Comparison of ENCODE assay signal across 24 cellular contexts in genomic region chr1:44534771-44535170, GRCh38.
"Had no signal": no experiment of that assay in that cellular context is flagged by ENCODE, and none has a peak within 500 bp of the region (broad histone marks: within the 10 kb centered on the region; RNA-seq: fewer than 3 reads in every experiment).

No MANE protein-coding gene starts in this region.

- H3K27ac Mint-ChIP-seq: activated CD8-positive, alpha-beta T cell treated with anti-CD3 and anti-CD28 coated beads, Interleukin-2, amount 10 ng/mL, durations not matched to agents 7 days and 5 days had no signal

- H3K9me3 ChIP-seq: ascending aorta, body of pancreas, MG63, Peyer's patch, SK-N-SH had no signal

- H3K4me1 ChIP-seq: ascending aorta, body of pancreas, SJCRH30 had no signal

- H3K27me3 ChIP-seq: ascending aorta, body of pancreas, MG63, Peyer's patch had no signal

- H3K4me3 Mint-ChIP-seq: activated CD8-positive, alpha-beta T cell treated with anti-CD3 and anti-CD28 coated beads, Interleukin-2, amount 10 ng/mL, durations not matched to agents 7 days and 5 days had no signal

- ATAC-seq: activated CD8-positive, alpha-beta T cell treated with anti-CD3 and anti-CD28 coated beads, Interleukin-2, amount 10 ng/mL, durations not matched to agents 7 days and 5 days; body of pancreas had no signal

- H3K4me3 ChIP-seq: ascending aorta, body of pancreas, MG63, Peyer's patch, SJCRH30 had no signal

- H3K36me3 ChIP-seq: ascending aorta, MG63, Peyer's patch, SJCRH30 had no signal

- DNase-seq: activated CD4-positive, alpha-beta T cell treated with anti-CD3 and anti-CD28 coated beads for 48 hours; activated CD4-positive, alpha-beta T cell treated with anti-CD3 and anti-CD28 coated beads, Interleukin-2, amount 50 U/mL, for 4 hours; activated CD4-positive, CD25-positive, alpha-beta regulatory T cell treated with anti-CD3 and anti-CD28 coated beads, Interleukin-2, amount 50 U/mL, for 72 hours; activated CD8-positive, alpha-beta memory T cell treated with anti-CD3 and anti-CD28 coated beads, Interleukin-2, amount 50 U/mL, for 48 hours; activated CD8-positive, alpha-beta T cell treated with anti-CD3 and anti-CD28 coated beads, Interleukin-2, amount 10 ng/mL, durations not matched to agents 7 days and 5 days; activated naive CD4-positive, alpha-beta T cell treated with anti-CD3 and anti-CD28 coated beads, Interleukin-2, amount 50 U/mL, for 16 hours; activated T-cell treated with anti-CD3 and anti-CD28 coated beads, Interleukin-2, amount 50 U/mL, for 1 hour; body of pancreas; MG63; NCI-H1105; NCI-H1436; NCI-H1694 treated with DMSO at 0.1 percent for 48 hours; NCI-H2029 treated with DMSO at 0.1 percent for 48 hours; NCI-H510A treated with DMSO at 0.1 percent for 48 hours; NCI-H69; NK-92 treated with Interleukin-12 subunit alpha and Interleukin-12 subunit beta, amount 100 ng/mL, for 24 hours; Peyer's patch; Right ventricle myocardium superior; SJCRH30; SK-N-SH; T-helper 1 cell had no signal

- H3K27ac ChIP-seq: ascending aorta, body of pancreas, Peyer's patch, RWPE1, SJCRH30, VCaP had no signal
